Comparison of ENCODE assay signal across 18 cellular contexts in the genomic region with DNA sequence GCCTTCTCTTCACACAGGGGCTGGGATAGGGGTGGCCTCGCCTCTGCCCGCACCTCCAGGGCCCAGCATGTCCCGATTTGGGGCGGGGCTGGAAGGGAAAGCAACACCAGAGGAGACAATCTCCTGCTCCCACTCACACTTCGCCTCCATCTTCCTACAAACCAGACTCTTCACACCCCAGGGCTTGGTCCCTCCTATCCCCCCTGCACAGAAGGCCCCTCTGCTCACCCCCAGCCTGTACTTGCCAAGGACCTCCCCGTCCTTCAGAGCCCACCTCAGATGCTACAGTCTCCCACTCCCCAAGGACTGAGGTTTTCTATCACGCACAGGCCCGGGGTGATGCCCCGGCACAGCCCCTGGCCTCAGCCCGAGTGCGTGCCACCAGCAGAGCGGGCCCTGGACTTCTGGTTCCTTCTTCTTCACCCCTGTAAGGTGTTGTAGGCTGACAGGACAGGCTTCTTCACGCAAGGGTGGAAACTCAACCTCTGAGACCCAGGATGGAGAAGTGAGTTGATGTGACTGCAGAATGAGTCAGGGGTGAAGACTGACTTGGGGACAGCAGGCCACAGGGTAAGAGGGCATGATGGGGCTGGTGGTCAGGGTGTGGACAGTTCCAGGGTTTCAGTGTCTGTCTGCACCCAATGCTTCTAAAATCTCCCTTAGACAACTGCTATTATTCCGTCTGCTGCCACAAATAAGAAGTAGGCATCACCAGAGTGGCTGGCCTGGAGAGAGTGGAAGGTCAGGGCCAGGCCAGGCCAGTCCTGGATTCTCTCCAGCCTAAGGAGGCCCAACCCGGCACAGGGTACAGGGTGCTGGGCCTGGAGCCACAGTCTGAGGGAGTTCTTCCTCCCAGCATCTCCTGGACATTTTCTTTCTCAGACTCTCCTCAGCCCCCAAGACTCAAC. TPM values are rescaled to one million over a fixed set of nuclear protein-coding genes. Genes with fewer than 3 reads are reported as not detected.
DNase-seq lines count a peak whose midpoint lies in the region; ATAC-seq lines count a peak whose summit lies in the region.
"Had no signal": no experiment of that assay in that cellular context is flagged by ENCODE, and none has a peak within 500 bp of the region (broad histone marks: within the 10 kb centered on the region; RNA-seq: fewer than 3 reads in every experiment).

No MANE protein-coding gene starts in this region.

- H3K4me1 ChIP-seq in CD8-positive, alpha-beta memory T cell (ENCODE audit: insufficient read depth, low read length) = peaks cover 26% of the 10 kb centered on the region
- H3K4me1 ChIP-seq in neuronal stem cell (ENCODE audit: control insufficient read depth in 2 of 2, insufficient read depth in 1 of 2, low read depth in 1 of 2, low read length in 2 of 2) = peaks cover 5 to 6% of the 10 kb centered on the region in 2 donors
- H3K4me1 ChIP-seq: BE2C, prostate gland had no signal

- CTCF ChIA-PET in CD8-positive, alpha-beta memory T cell (lab: Charles Lee) = interaction anchor here (1.1 to 3.4 kb wide), 3 partner anchors 9 to 61 kb away, joined by 3 to 25 read pairs (median 8); no protein-coding TSS in a partner anchor
- CTCF ChIA-PET in activated CD4-positive, alpha-beta memory T cell treated with anti-CD3 and anti-CD28 coated beads for 36 hours (lab: Charles Lee) = interaction anchor here (1.0 kb wide), 2 partner anchors 59 to 61 kb away, joined by 3 to 4 read pairs; no protein-coding TSS in a partner anchor

- peak overlapping the region; percentile 75 for H3K23ac ChIP-seq in neuronal stem cell (ENCODE audit: low read depth, low read length, poor library complexity)

- H2BK5ac ChIP-seq in neuronal stem cell (ENCODE audit: low read length) = peak overlapping the region; percentile 44

- H3K4me2 ChIP-seq in neuronal stem cell (ENCODE audit: insufficient read depth, low read length, poor library complexity, severe bottlenecking) = no peak overlapping the region

- peak overlapping the region; percentile 64 for H3K18ac ChIP-seq in neuronal stem cell (ENCODE audit: low read length)

- H3K4me3 ChIP-seq in CD8-positive, alpha-beta memory T cell (ENCODE audit: low read length) = no peak overlapping the region
- H3K4me3 ChIP-seq in neuronal stem cell (ENCODE audit: low read length in 2 of 2) = no peak overlapping the region
- H3K4me3 ChIP-seq: gastroesophageal sphincter, prostate gland had no signal

- no peak overlapping the region for H2AFZ ChIP-seq in neuronal stem cell (ENCODE audit: low read length)

- POLR2A ChIA-PET in CD8-positive, alpha-beta memory T cell (lab: Charles Lee) = interaction anchor here (1.0 kb wide), 1 partner anchor 32 kb away, joined by 3 read pairs; no protein-coding TSS in a partner anchor
- POLR2A ChIA-PET in activated CD4-positive, alpha-beta memory T cell treated with anti-CD3 and anti-CD28 coated beads for 36 hours (lab: Charles Lee) = no interaction called here

- intact Hi-C loops in dendritic cell treated with granulocyte-macrophage colony-stimulating factor and Interleukin-4, amounts not matched to agents 40 ng/mL and 50 ng/mL, for 4 days (cut with micrococcal nuclease) = no loop called here
- intact Hi-C loops in activated CD4-positive, alpha-beta memory T cell treated with anti-CD3 and anti-CD28 coated beads for 36 hours (cut with micrococcal nuclease) = no loop called here

- H3K9me3 Mint-ChIP-seq in CD8-positive, alpha-beta memory T cell = no peaks in the 10 kb centered on the region
- H3K9me3 Mint-ChIP-seq in dendritic cell treated with granulocyte-macrophage colony-stimulating factor and Interleukin-4, amounts not matched to agents 40 ng/mL and 50 ng/mL, for 4 days = no peaks in the 10 kb centered on the region
- H3K9me3 Mint-ChIP-seq in activated CD4-positive, alpha-beta memory T cell treated with anti-CD3 and anti-CD28 coated beads for 36 hours = no peaks in the 10 kb centered on the region

- H4K8ac ChIP-seq in neuronal stem cell (ENCODE audit: low read depth, low read length) = peak overlapping the region; percentile 29

- H3K79me1 ChIP-seq in neuronal stem cell (ENCODE audit: low read depth, low read length) = no peaks in the 10 kb centered on the region

- H2BK12ac ChIP-seq in neuronal stem cell (ENCODE audit: low read length) = peak overlapping the region; percentile 36

- peak overlapping the region in 6 of 7 donors; percentile 29 to 86 (median 65) for H3K4me3 Mint-ChIP-seq in CD8-positive, alpha-beta memory T cell
- peak overlapping the region; percentile 18 for H3K4me3 Mint-ChIP-seq in dendritic cell treated with granulocyte-macrophage colony-stimulating factor and Interleukin-4, amounts not matched to agents 40 ng/mL and 50 ng/mL, for 4 days
- H3K4me3 Mint-ChIP-seq in activated CD4-positive, alpha-beta memory T cell treated with anti-CD3 and anti-CD28 coated beads for 36 hours = no peak overlapping the region

- peak overlapping the region in 7 of 8 donors; percentile 77 to 100 (median 90) for H3K27ac Mint-ChIP-seq in CD8-positive, alpha-beta memory T cell
- peak overlapping the region; percentile 80 for H3K27ac Mint-ChIP-seq in dendritic cell treated with granulocyte-macrophage colony-stimulating factor and Interleukin-4, amounts not matched to agents 40 ng/mL and 50 ng/mL, for 4 days
- H3K27ac Mint-ChIP-seq in activated CD4-positive, alpha-beta memory T cell treated with anti-CD3 and anti-CD28 coated beads for 36 hours = no peak overlapping the region

- H3K4me1 Mint-ChIP-seq in CD8-positive, alpha-beta memory T cell = peaks cover 51 to 73% (median 64%) of the 10 kb centered on the region in 3 donors
- H3K4me1 Mint-ChIP-seq in dendritic cell treated with granulocyte-macrophage colony-stimulating factor and Interleukin-4, amounts not matched to agents 40 ng/mL and 50 ng/mL, for 4 days (ENCODE audit: low read depth) = peaks cover 70% of the 10 kb centered on the region
- H3K4me1 Mint-ChIP-seq in activated CD4-positive, alpha-beta memory T cell treated with anti-CD3 and anti-CD28 coated beads for 36 hours (ENCODE audit: low read depth) = peaks cover 25% of the 10 kb centered on the region

- H3K4ac ChIP-seq in neuronal stem cell (ENCODE audit: low read length) = peak overlapping the region; percentile 20

- H3K36me3 ChIP-seq in CD8-positive, alpha-beta memory T cell (ENCODE audit: insufficient read depth, low read length) = no peaks in the 10 kb centered on the region
- peaks cover 4 to 18% of the 10 kb centered on the region in 2 donors for H3K36me3 ChIP-seq in neuronal stem cell (replicated peaks in 1 of 2; ENCODE audit: control insufficient read depth in 2 of 2, insufficient read depth in 2 of 2, low read length in 2 of 2)
- H3K36me3 ChIP-seq: BE2C, gastroesophageal sphincter, prostate gland had no signal

- H3K27ac ChIP-seq in CD8-positive, alpha-beta memory T cell (ENCODE audit: low read depth, low read length) = no peak overlapping the region
- H3K27ac ChIP-seq in neuronal stem cell (replicated peaks; ENCODE audit: low read length) = no peak overlapping the region
- H3K27ac ChIP-seq: gastroesophageal sphincter, prostate gland had no signal

- H3K9ac ChIP-seq in neuronal stem cell (ENCODE audit: low read depth, low read length, poor library complexity) = peak overlapping the region; percentile 17

- no peaks in the 10 kb centered on the region for H3K27me3 Mint-ChIP-seq in CD8-positive, alpha-beta memory T cell
- no peaks in the 10 kb centered on the region for H3K27me3 Mint-ChIP-seq in dendritic cell treated with granulocyte-macrophage colony-stimulating factor and Interleukin-4, amounts not matched to agents 40 ng/mL and 50 ng/mL, for 4 days
- no peaks in the 10 kb centered on the region for H3K27me3 Mint-ChIP-seq in activated CD4-positive, alpha-beta memory T cell treated with anti-CD3 and anti-CD28 coated beads for 36 hours

- H2AK5ac ChIP-seq in neuronal stem cell (ENCODE audit: low read depth, low read length) = peak overlapping the region; percentile 84

- peak overlapping the region; percentile 1 for H3K14ac ChIP-seq in neuronal stem cell (ENCODE audit: low read length)

- ATAC-seq in HG03175 (IDR thresholded peaks at IDR 0.05; ENCODE audit: unreplicated experiment) (peak; percentile 41), GM18873 (IDR thresholded peaks at IDR 0.05; ENCODE audit: low FRiP score, unreplicated experiment) (no peak), GM19397 (IDR thresholded peaks at IDR 0.05; ENCODE audit: unreplicated experiment) (no peak)
- ATAC-seq: gastroesophageal sphincter, left colon had no signal

- no peaks in the 10 kb centered on the region for H3K9me3 ChIP-seq in CD8-positive, alpha-beta memory T cell (ENCODE audit: low read length)
- peaks cover 0 to 3% of the 10 kb centered on the region in 2 donors for H3K9me3 ChIP-seq in neuronal stem cell (replicated peaks in 1 of 2; ENCODE audit: control insufficient read depth in 2 of 2, insufficient read depth in 1 of 2, low read depth in 1 of 2, low read length in 2 of 2)
- H3K9me3 ChIP-seq: BE2C, gastroesophageal sphincter, prostate gland had no signal

- H3K36me3 Mint-ChIP-seq in CD8-positive, alpha-beta memory T cell = peaks cover 0 to 33% (median 0%) of the 10 kb centered on the region in 3 donors
- H3K36me3 Mint-ChIP-seq in dendritic cell treated with granulocyte-macrophage colony-stimulating factor and Interleukin-4, amounts not matched to agents 40 ng/mL and 50 ng/mL, for 4 days (ENCODE audit: low read depth) = no peaks in the 10 kb centered on the region
- H3K36me3 Mint-ChIP-seq in activated CD4-positive, alpha-beta memory T cell treated with anti-CD3 and anti-CD28 coated beads for 36 hours = peaks cover 6% of the 10 kb centered on the region

- H2BK120ac ChIP-seq in neuronal stem cell (ENCODE audit: low read depth, low read length) = no peak overlapping the region

- H2BK15ac ChIP-seq in neuronal stem cell (ENCODE audit: low read length) = no peak overlapping the region

- DNase-seq in CD8-positive, alpha-beta memory T cell = no peak
- DNase-seq in neuronal stem cell (ENCODE audit: low spot score) (no peak), activated gamma-delta T cell treated with Interleukin-2 at 50 U/mL for 16 hours (no peak)
- no peak for DNase-seq in activated CD4-positive, alpha-beta memory T cell treated with anti-CD3 and anti-CD28 coated beads for 36 hours
- DNase-seq: BE2C; effector CD8-positive, alpha-beta T cell; GDM1; left colon; MM.1S; RPMI8226; stimulated activated CD4-positive, alpha-beta T cell treated with anti-CD3 and anti-CD28 coated beads, Interleukin-2, amount 100 ng/mL, for 48 hours; T1000 had no signal

- WGBS in neuronal stem cell (ENCODE audit: extremely low coverage in 2 of 2, insufficient read length in 2 of 2, insufficient replicate concordance in 1 of 2), 2 donors = no CpG with 5 or more reads among the region's 15 CpGs

- H4K91ac ChIP-seq in neuronal stem cell (ENCODE audit: low read depth, low read length, poor library complexity) = peak overlapping the region; percentile 24

- H3K27me3 ChIP-seq in CD8-positive, alpha-beta memory T cell (ENCODE audit: insufficient read depth, low read length, poor library complexity, severe bottlenecking) = no peaks in the 10 kb centered on the region
- H3K27me3 ChIP-seq in neuronal stem cell (ENCODE audit: control insufficient read depth in 3 of 3, insufficient read depth in 3 of 3, low read depth in 1 of 3, low read length in 3 of 3) = peaks cover 0 to 3% (median 0%) of the 10 kb centered on the region in 3 experiments
- H3K27me3 ChIP-seq: BE2C, gastroesophageal sphincter had no signal

RNA-seq across cellular contexts. Expression of gene ITGAE, which starts 2.5 kb away (rescaled TPM):
- 10 to 100 TPM; 46.6 to 47.3 TPM for total RNA-seq in CD8-positive, alpha-beta memory T cell
- polyA plus RNA-seq in CD8-positive, alpha-beta memory T cell = 66.6 TPM
- polyA plus RNA-seq in neuronal stem cell (2013, experiment 1 of 2) = 59.7 TPM
- 59.3 TPM for polyA plus RNA-seq in neuronal stem cell (2013, experiment 2 of 2)
- total RNA-seq in activated CD4-positive, alpha-beta memory T cell treated with anti-CD3 and anti-CD28 coated beads for 36 hours = 10 to 100 TPM; 32.8 to 34.4 TPM

RNA-seq across cellular contexts. Expression of gene NCBP3, which starts 47.5 kb away (rescaled TPM):
- total RNA-seq in CD8-positive, alpha-beta memory T cell = 10 to 100 TPM; 39.9 to 42.0 TPM
- 18.0 TPM for polyA plus RNA-seq in CD8-positive, alpha-beta memory T cell
- 32.2 TPM for polyA plus RNA-seq in neuronal stem cell (2013, experiment 1 of 2)
- 31.9 TPM for polyA plus RNA-seq in neuronal stem cell (2013, experiment 2 of 2)
- total RNA-seq in activated CD4-positive, alpha-beta memory T cell treated with anti-CD3 and anti-CD28 coated beads for 36 hours = 10 to 100 TPM; 38.8 to 42.4 TPM
